ENCODE assay signal across 11 cellular contexts in genomic region chr20:38181207-38181693, GRCh38. TPM values are rescaled to one million over a fixed set of nuclear protein-coding genes. Genes with fewer than 3 reads are reported as not detected.
A peak's percentile ranks its signal among the peaks of the same experiment; 100 is the strongest.
DNase-seq lines count a peak whose midpoint lies in the region; ATAC-seq and TF ChIP-seq lines count a peak whose summit lies in the region.
"Had no signal": no experiment of that assay in that cellular context is flagged by ENCODE, and none has a peak within 500 bp of the region (broad histone marks: within the 10 kb centered on the region; RNA-seq: fewer than 3 reads in every experiment).

No MANE protein-coding gene starts in this region.

- H3K4me1 Mint-ChIP-seq in activated B cell treated with CpG ODN at 0.5 μM for 24 hours = peaks cover 5% of the 10 kb centered on the region
- no peaks in the 10 kb centered on the region for H3K4me1 Mint-ChIP-seq in activated T-cell treated with anti-CD3 and anti-CD28 coated beads, Interleukin-2, amount 50 U/mL, for 24 hours (ENCODE audit: low read depth)
- H3K4me1 Mint-ChIP-seq in activated CD4-positive, alpha-beta memory T cell treated with anti-CD3 and anti-CD28 coated beads for 36 hours (ENCODE audit: low read depth) = no peaks in the 10 kb centered on the region

- peaks cover 21% of the 10 kb centered on the region for H3K27me3 Mint-ChIP-seq in activated B cell treated with CpG ODN at 0.5 μM for 24 hours
- H3K27me3 Mint-ChIP-seq in activated T-cell treated with anti-CD3 and anti-CD28 coated beads, Interleukin-2, amount 50 U/mL, for 24 hours = peaks cover 41% of the 10 kb centered on the region
- peaks cover 15% of the 10 kb centered on the region for H3K27me3 Mint-ChIP-seq in activated CD4-positive, alpha-beta memory T cell treated with anti-CD3 and anti-CD28 coated beads for 36 hours

- H3K36me3 ChIP-seq in BLaER1 treated with 17β-estradiol and CSF1 and Interleukin-3, amounts not matched to agents 10 nM and 100 nM = no peaks in the 10 kb centered on the region; a peak in 1 of 22 replicates
- H3K36me3 ChIP-seq in A673 (ENCODE audit: insufficient read depth, low read length, poor library complexity, severe bottlenecking) = no peaks in the 10 kb centered on the region
- H3K36me3 ChIP-seq: tibial nerve had no signal

- POLR2A ChIA-PET in activated B cell treated with CpG ODN at 0.5 μM for 24 hours (lab: Charles Lee) = no interaction called here
- POLR2A ChIA-PET in activated CD4-positive, alpha-beta memory T cell treated with anti-CD3 and anti-CD28 coated beads for 36 hours (lab: Charles Lee) = no interaction called here
- POLR2A ChIA-PET in A673 (lab: Charles Lee; ENCODE audit: low non-redundant PET) = no interaction called here

- H3K4me3 ChIP-seq in BLaER1 treated with 17β-estradiol and CSF1 and Interleukin-3, amounts not matched to agents 10 nM and 100 nM = no peak overlapping the region
- H3K4me3 ChIP-seq in A673 (ENCODE audit: low read depth, low read length, poor library complexity, severe bottlenecking) = no peak overlapping the region
- H3K4me3 ChIP-seq: tibial nerve had no signal

- H3K27me3 ChIP-seq in BLaER1 treated with 17β-estradiol and CSF1 and Interleukin-3, amounts not matched to agents 10 nM and 100 nM = no peaks in the 10 kb centered on the region
- peaks cover 12% of the 10 kb centered on the region for H3K27me3 ChIP-seq in A673 (replicated peaks; ENCODE audit: insufficient read depth, low read depth, low read length, poor library complexity)
- H3K27me3 ChIP-seq: tibial nerve had no signal

- no peaks in the 10 kb centered on the region for H3K9me3 Mint-ChIP-seq in activated B cell treated with CpG ODN at 0.5 μM for 24 hours
- no peaks in the 10 kb centered on the region for H3K9me3 Mint-ChIP-seq in activated T-cell treated with anti-CD3 and anti-CD28 coated beads, Interleukin-2, amount 50 U/mL, for 24 hours
- no peaks in the 10 kb centered on the region for H3K9me3 Mint-ChIP-seq in activated CD4-positive, alpha-beta memory T cell treated with anti-CD3 and anti-CD28 coated beads for 36 hours

- peak overlapping the region; percentile 30 to 86 (median 72) for H3K4me2 ChIP-seq in BLaER1 treated with 17β-estradiol and CSF1 and Interleukin-3, amounts not matched to agents 10 nM and 100 nM

- no peak overlapping the region for H3K4me3 Mint-ChIP-seq in activated B cell treated with CpG ODN at 0.5 μM for 24 hours
- H3K4me3 Mint-ChIP-seq in activated T-cell treated with anti-CD3 and anti-CD28 coated beads, Interleukin-2, amount 50 U/mL, for 24 hours = no peak overlapping the region
- no peak overlapping the region for H3K4me3 Mint-ChIP-seq in activated CD4-positive, alpha-beta memory T cell treated with anti-CD3 and anti-CD28 coated beads for 36 hours
- H3K4me3 Mint-ChIP-seq: activated naive CD8-positive, alpha-beta T cell had no signal

- peak overlapping the region in 7 of 11 experiments; percentile 13 to 70 (median 47); a peak in 12 of 22 replicates for H3K27ac ChIP-seq in BLaER1 treated with 17β-estradiol and CSF1 and Interleukin-3, amounts not matched to agents 10 nM and 100 nM
- no peak overlapping the region for H3K27ac ChIP-seq in A673 (ENCODE audit: low read depth, low read length, poor library complexity, severe bottlenecking)
- H3K27ac ChIP-seq: tibial nerve had no signal

- no peak for DNase-seq in activated B cell treated with CpG ODN at 0.5 μM for 24 hours
- DNase-seq in activated T-cell treated with anti-CD3 and anti-CD28 coated beads, Interleukin-2, amount 50 U/mL, for 24 hours = no peak
- DNase-seq in NCI-H187 treated with DMSO at 0.1 percent for 48 hours (lab: John Stamatoyannopoulos, UW) = no peak
- DNase-seq in activated CD4-positive, alpha-beta memory T cell treated with anti-CD3 and anti-CD28 coated beads for 36 hours = no peak
- DNase-seq in A673 (ENCODE audit: low spot score) = no peak
- DNase-seq: NCI-H1694 had no signal

- ATAC-seq in GM19043 (IDR thresholded peaks at IDR 0.05; ENCODE audit: low read depth, unreplicated experiment) (peak; percentile 70), HG03095 (IDR thresholded peaks at IDR 0.05; ENCODE audit: unreplicated experiment) (peak; percentile 83), activated B cell treated with CpG ODN at 0.5 μM for 24 hours (ENCODE audit: low read depth) (peak; percentile 57)

- peaks cover 15 to 42% (median 28%) of the 10 kb centered on the region in 10 experiments for H3K4me1 ChIP-seq in BLaER1 treated with 17β-estradiol and CSF1 and Interleukin-3, amounts not matched to agents 10 nM and 100 nM
- H3K4me1 ChIP-seq in A673 (ENCODE audit: insufficient read depth, low read length, poor library complexity, severe bottlenecking) = no peaks in the 10 kb centered on the region
- H3K4me1 ChIP-seq: tibial nerve had no signal

- H4K20me1 ChIP-seq in BLaER1 treated with 17β-estradiol and CSF1 and Interleukin-3, amounts not matched to agents 10 nM and 100 nM = no peaks in the 10 kb centered on the region

- CTCF ChIA-PET in activated B cell treated with CpG ODN at 0.5 μM for 24 hours (lab: Charles Lee) = no interaction called here
- CTCF ChIA-PET in activated CD4-positive, alpha-beta memory T cell treated with anti-CD3 and anti-CD28 coated beads for 36 hours (lab: Charles Lee) = no interaction called here
- CTCF ChIA-PET in A673 (lab: Charles Lee) = no interaction called here

- TF ChIP-seq CTCF in activated B cell treated with CpG ODN at 0.5 μM for 24 hours (IDR thresholded peaks at IDR 0.05) = no peak
- no peak for TF ChIP-seq CTCF in A673 (conservative IDR thresholded peaks at IDR 0.05; ENCODE audit: low read depth, low read length)

- no peaks in the 10 kb centered on the region for H3K36me3 Mint-ChIP-seq in activated B cell treated with CpG ODN at 0.5 μM for 24 hours (ENCODE audit: low read depth)
- no peaks in the 10 kb centered on the region for H3K36me3 Mint-ChIP-seq in activated T-cell treated with anti-CD3 and anti-CD28 coated beads, Interleukin-2, amount 50 U/mL, for 24 hours (ENCODE audit: low read depth)
- H3K36me3 Mint-ChIP-seq in activated CD4-positive, alpha-beta memory T cell treated with anti-CD3 and anti-CD28 coated beads for 36 hours = no peaks in the 10 kb centered on the region
- H3K36me3 Mint-ChIP-seq: activated naive CD8-positive, alpha-beta T cell had no signal

- no TSS peak for BruUV-seq in A673 (replicated peaks; lab: Mats Ljungman, UMichigan)

- intact Hi-C loops in activated B cell treated with CpG ODN at 0.5 μM for 24 hours (cut with micrococcal nuclease) = no loop called here
- intact Hi-C loops in activated CD4-positive, alpha-beta memory T cell treated with anti-CD3 and anti-CD28 coated beads for 36 hours (cut with micrococcal nuclease) = no loop called here
- intact Hi-C loops in A673 (cut with micrococcal nuclease; ENCODE audit: unreplicated experiment) = no loop called here

- peaks cover 0 to 11% (median 8%) of the 10 kb centered on the region in 11 experiments; a peak in 19 of 22 replicates for H3K9me3 ChIP-seq in BLaER1 treated with 17β-estradiol and CSF1 and Interleukin-3, amounts not matched to agents 10 nM and 100 nM (replicated peaks in 1 of 11)
- no peaks in the 10 kb centered on the region for H3K9me3 ChIP-seq in A673 (ENCODE audit: low read depth, low read length, poor library complexity, severe bottlenecking)

- no peak overlapping the region for H3K27ac Mint-ChIP-seq in activated B cell treated with CpG ODN at 0.5 μM for 24 hours
- no peak overlapping the region for H3K27ac Mint-ChIP-seq in activated T-cell treated with anti-CD3 and anti-CD28 coated beads, Interleukin-2, amount 50 U/mL, for 24 hours
- H3K27ac Mint-ChIP-seq in activated CD4-positive, alpha-beta memory T cell treated with anti-CD3 and anti-CD28 coated beads for 36 hours = no peak overlapping the region
- H3K27ac Mint-ChIP-seq: activated naive CD8-positive, alpha-beta T cell had no signal

- H3K9ac ChIP-seq in BLaER1 treated with 17β-estradiol and CSF1 and Interleukin-3, amounts not matched to agents 10 nM and 100 nM = peak overlapping the region in 3 of 11 experiments; percentile 14 to 38 (median 16); a peak in 1 of 22 replicates

RNA-seq across cellular contexts. Expression of gene TGM2, which starts 16.2 kb away (rescaled TPM):
- 20.8 and 22.9 TPM in 2 replicates for total RNA-seq in activated B cell treated with CpG ODN at 0.5 μM for 24 hours
- total RNA-seq in activated CD4-positive, alpha-beta memory T cell treated with anti-CD3 and anti-CD28 coated beads for 36 hours = not detected
- total RNA-seq in A673 (2021) = 0.43 and 0.85 TPM in 2 replicates

Comparison
In these comparisons a context has a peak if more than half of its experiments do, and no peak if none do; other contexts are left out.
1. RNA of gene TGM2, which starts 16.2 kb away (total RNA-seq): 20.8 to 22.9 TPM in activated B cell treated with CpG ODN at 0.5 μM for 24 hours; 0.43 to 0.85 TPM in A673 and not detected in activated CD4-positive, alpha-beta memory T cell treated with anti-CD3 and anti-CD28 coated beads for 36 hours; every median in the first group is over 10 times any median in the second.
2. Peak in every context shown above with its lines, with median percentiles within 50 percentile points of each other: ATAC-seq.